Comparison of ENCODE assay signal across 1 cellular context in genomic region chr7:6577369-6578113, GRCh38.
TF ChIP-seq lines count a peak whose summit lies in the region.

Gene ZDHHC4 (plus strand): TSS chr7:6577454. CDS start chr7:6580562, 3,108 bp downstream.

TF ChIP-seq in GM12878, 131 proteins besides CTCF, POLR2A, EP300 and RAD21 (continued from another document and continues in another):
- TF ChIP-seq ZNF687 (IDR thresholded peaks at IDR 0.05), result peak; percentile 79
- no peak for TF ChIP-seq SKIL (IDR thresholded peaks at IDR 0.05; ENCODE audit: low read depth, poor library complexity, severe bottlenecking)
- no peak for TF ChIP-seq ZNF592 (IDR thresholded peaks at IDR 0.05)
- TF ChIP-seq KLF5 (IDR thresholded peaks at IDR 0.05; ENCODE audit: partially characterized antibody), result peak; percentile 49
- TF ChIP-seq YBX1 (IDR thresholded peaks at IDR 0.05), result no peak
- TF ChIP-seq ZZZ3 (IDR thresholded peaks at IDR 0.05; ENCODE audit: control insufficient read depth, insufficient read length, low read depth), result no peak
- TF ChIP-seq ZBTB11 (CRISPR knock-in tag; IDR thresholded peaks at IDR 0.05), result no peak; the same call in 1 of the 2 replicates
- 0 out of 2 replicates have a peak, but pooled peaks have one; percentile 33 for TF ChIP-seq SPI1 (IDR thresholded peaks at IDR 0.05; ENCODE audit: borderline replicate concordance, insufficient read depth, low read depth, low read length)
- TF ChIP-seq RCOR1 (conservative IDR thresholded peaks at IDR 0.05; ENCODE audit: low read depth, low read length), result no peak
- peak; percentile 94; the same call in 1 of the 2 replicates for TF ChIP-seq NR2C1 (IDR thresholded peaks at IDR 0.05)
- TF ChIP-seq ELK1 (IDR thresholded peaks at IDR 0.05; ENCODE audit: low read depth, low read length), result peak; percentile 93
- no peak for TF ChIP-seq E4F1 (IDR thresholded peaks at IDR 0.05; ENCODE audit: borderline replicate concordance, partially characterized antibody)
- peak; percentile 71; the same call in 1 of the 2 replicates for TF ChIP-seq TCF3 (IDR thresholded peaks at IDR 0.05; ENCODE audit: borderline replicate concordance, insufficient read depth, low read depth, low read length)
- TF ChIP-seq FOXM1 (IDR thresholded peaks at IDR 0.05; ENCODE audit: low read depth, low read length), result no peak
- peak; percentile 29; the same call in 1 of the 2 replicates for TF ChIP-seq MXI1 (IDR thresholded peaks at IDR 0.05; ENCODE audit: low read depth, low read length)
- no peak for TF ChIP-seq TARDBP (IDR thresholded peaks at IDR 0.05; ENCODE audit: borderline replicate concordance)
- TF ChIP-seq TAF1 (IDR thresholded peaks at IDR 0.05; ENCODE audit: borderline replicate concordance, low read depth, low read length), result peak; percentile 86; the same call in 1 of the 2 replicates
- peak; percentile 60; the same call in 1 of the 2 replicates for TF ChIP-seq RUNX3 (IDR thresholded peaks at IDR 0.05; ENCODE audit: low read length)
- no peak for TF ChIP-seq BCL3 (IDR thresholded peaks at IDR 0.05; ENCODE audit: borderline replicate concordance, insufficient read depth, low read depth, low read length, poor library complexity, severe bottlenecking)
- TF ChIP-seq ZNF24 (IDR thresholded peaks at IDR 0.05), result no peak
- peak; percentile 65; the same call in 1 of the 2 replicates for TF ChIP-seq MAX (IDR thresholded peaks at IDR 0.05; ENCODE audit: low read depth, low read length)
- TF ChIP-seq CHD2 (IDR thresholded peaks at IDR 0.05; ENCODE audit: borderline replicate concordance, low read depth, low read length), result peak; percentile 75
- no peak for TF ChIP-seq MEF2A (IDR thresholded peaks at IDR 0.05; ENCODE audit: insufficient read depth, low read depth, low read length)
- peak; percentile 72 to 88; a peak in 3 of 4 replicates for TF ChIP-seq BHLHE40 (IDR thresholded peaks at IDR 0.05; ENCODE audit: borderline replicate concordance in 1 of 2, low read depth in 2 of 2, low read length in 1 of 2)
- peak; percentile 72 for TF ChIP-seq DPF2 (IDR thresholded peaks at IDR 0.05)
- TF ChIP-seq ZNF207 (IDR thresholded peaks at IDR 0.05; ENCODE audit: borderline replicate concordance), result no peak
- no peak for TF ChIP-seq ZNF274 (IDR thresholded peaks at IDR 0.05; ENCODE audit: insufficient read depth, insufficient read length)
- 0 out of 2 replicates have a peak, but pooled peaks have one; percentile 16 for TF ChIP-seq SMARCA5 (IDR thresholded peaks at IDR 0.05)
- TF ChIP-seq ATF3 (IDR thresholded peaks at IDR 0.05; ENCODE audit: borderline replicate concordance, extremely low read depth, low read depth, low read length), result no peak
